In genomic region chr2:46416280-46416679, GRCh38 we compare ENCODE assay signal across 23 cellular contexts.
"Had no signal": no experiment of that assay in that cellular context is flagged by ENCODE, and none has a peak within 500 bp of the region (broad histone marks: within the 10 kb centered on the region; RNA-seq: fewer than 3 reads in every experiment).

No MANE protein-coding gene starts in this region.

- H3K4me1 ChIP-seq: foreskin keratinocyte, gastroesophageal sphincter, heart right ventricle, lower lobe of right lung, psoas muscle, tibial nerve, vagina had no signal

- H3K27ac Mint-ChIP-seq: immature natural killer cell; naive thymus-derived CD8-positive, alpha-beta T cell; nephron progenitor cell; stimulated activated naive B cell treated with anti-CD40 and anti-IgM and Interleukin-4, amounts not matched to agents 10 μg/mL and 1 μg/mL and 100 μg/mL, for 72 hours; stimulated activated naive CD8-positive, alpha-beta T cell treated with anti-CD3 and anti-CD28 coated beads, Interleukin-15, Interleukin-2, amounts not matched to agents 100 ng/mL and 50 ng/mL, for 24 hours had no signal

- H3K4me3 ChIP-seq: dorsolateral prefrontal cortex, gastroesophageal sphincter, heart right ventricle, lower lobe of right lung, psoas muscle, skin epidermis, thoracic aorta, tibial nerve, vagina had no signal

- H3K4me3 Mint-ChIP-seq: immature natural killer cell; naive thymus-derived CD8-positive, alpha-beta T cell; nephron progenitor cell; stimulated activated naive B cell treated with anti-CD40 and anti-IgM and Interleukin-4, amounts not matched to agents 10 μg/mL and 1 μg/mL and 100 μg/mL, for 72 hours; stimulated activated naive CD8-positive, alpha-beta T cell treated with anti-CD3 and anti-CD28 coated beads, Interleukin-15, Interleukin-2, amounts not matched to agents 100 ng/mL and 50 ng/mL, for 24 hours had no signal

- H3K27ac ChIP-seq: dorsolateral prefrontal cortex, foreskin keratinocyte, gastroesophageal sphincter, heart right ventricle, lower lobe of right lung, psoas muscle, skin epidermis, thoracic aorta, tibial nerve, vagina had no signal

- H3K36me3 ChIP-seq: gastroesophageal sphincter, heart right ventricle, lower lobe of right lung, thoracic aorta, tibial nerve, vagina had no signal

- H3K27me3 Mint-ChIP-seq: naive thymus-derived CD8-positive, alpha-beta T cell had no signal

- DNase-seq: dorsolateral prefrontal cortex; effector CD4-positive, alpha-beta T cell; foreskin keratinocyte; glutamatergic neuron; heart right ventricle; hypothalamus; immature natural killer cell; left ventricle myocardium superior; lower lobe of right lung; naive thymus-derived CD8-positive, alpha-beta T cell; nephron progenitor cell; nucleus accumbens; psoas muscle; right cardiac atrium; stimulated activated CD4-positive, alpha-beta T cell treated with anti-CD3 and anti-CD28 coated beads, Interleukin-15, amount 100 ng/mL, for 24 hours; stimulated activated CD4-positive, alpha-beta T cell treated with anti-CD3 and anti-CD28 coated beads, Interleukin-2, amount 100 ng/mL, for 48 hours; stimulated activated naive B cell treated with anti-CD40 and anti-IgM and Interleukin-4, amounts not matched to agents 10 μg/mL and 1 μg/mL and 100 μg/mL, for 72 hours had no signal

- H3K4me1 Mint-ChIP-seq: immature natural killer cell; naive thymus-derived CD8-positive, alpha-beta T cell; nephron progenitor cell; stimulated activated naive B cell treated with anti-CD40 and anti-IgM and Interleukin-4, amounts not matched to agents 10 μg/mL and 1 μg/mL and 100 μg/mL, for 72 hours had no signal

- ATAC-seq: foreskin keratinocyte; gastroesophageal sphincter; heart right ventricle; left ventricle myocardium superior; lower lobe of right lung; naive thymus-derived CD8-positive, alpha-beta T cell; psoas muscle; right cardiac atrium; stimulated activated naive B cell treated with anti-CD40 and anti-IgM and Interleukin-4, amounts not matched to agents 10 μg/mL and 1 μg/mL and 100 μg/mL, for 72 hours had no signal

- H3K27me3 ChIP-seq: dorsolateral prefrontal cortex, gastroesophageal sphincter, heart right ventricle, tibial nerve, vagina had no signal

- H3K9me3 ChIP-seq: lower lobe of right lung, vagina had no signal
